ENCODE assay signal across 10 cellular contexts in genomic region chr5:110625376-110625999, GRCh38.
DNase-seq lines count a peak whose midpoint lies in the region; ATAC-seq, FAIRE-seq and TF ChIP-seq lines count a peak whose summit lies in the region.
"Had no signal": no experiment of that assay in that cellular context is flagged by ENCODE, and none has a peak within 500 bp of the region (broad histone marks: within the 10 kb centered on the region; RNA-seq: fewer than 3 reads in every experiment).

No MANE protein-coding gene starts in this region.

- H3K4me3 Mint-ChIP-seq in activated T-helper 2 cell treated with anti-CD3 and anti-CD28 coated beads, Interferon-gamma antibody, Interleukin-2, Interleukin-4, amounts not matched to agents 10 μg/mL and 5 μg/mL and 100 μg/mL, durations not matched to agents 14 hours and 24 hours and 36 hours (ENCODE audit: low read depth): no peak overlapping the region
- H3K4me3 Mint-ChIP-seq: dendritic cell treated with granulocyte-macrophage colony-stimulating factor and Interleukin-4, amounts not matched to agents 40 ng/mL and 50 ng/mL, for 4 days had no signal

- H3K4me1 ChIP-seq in Panc1 (ENCODE audit: control insufficient read depth, insufficient read depth, low read length): no peaks in the 10 kb centered on the region
- H3K4me1 ChIP-seq in small intestine (ENCODE audit: control insufficient read depth in 2 of 2, insufficient read depth in 1 of 2, low read depth in 1 of 2, low read length in 1 of 2): no peaks in the 10 kb centered on the region

- CTCF ChIA-PET in Panc1 (lab: Charles Lee): interaction anchor here (0.5 kb wide), 1 partner anchor 1411 kb away, joined by 3 read pairs; no protein-coding TSS in a partner anchor

- TF ChIP-seq CTCF in AG09319 (IDR thresholded peaks at IDR 0.05; ENCODE audit: low read depth, low read length) (peak; percentile 39), Panc1 (IDR thresholded peaks at IDR 0.05) (peak; percentile 22; the same call in 1 of the 2 replicates)

- intact Hi-C loops in Panc1 (cut with micrococcal nuclease; ENCODE audit: unreplicated experiment): loop anchor here (2.0 kb wide), 1 partner anchor 185 kb away; no protein-coding TSS in a partner anchor
- intact Hi-C loops in activated T-helper 2 cell treated with anti-CD3 and anti-CD28 coated beads, Interferon-gamma antibody, Interleukin-2, Interleukin-4, amounts not matched to agents 10 μg/mL and 5 μg/mL and 100 μg/mL, durations not matched to agents 14 hours and 24 hours and 36 hours (cut with micrococcal nuclease): no loop called here

- DNase-seq in AG09319 (ENCODE audit: extremely low read depth, low read depth) (peak; percentile 1), HCEC 1CT (peak; percentile 52), Panc1 (ENCODE audit: low read depth, low spot score) (no peak), erythroblast (lab: John Stamatoyannopoulos, UW) (peak; percentile 24 to 39), small intestine (peak; percentile 35), kidney glomerular epithelial cell (lab: John Stamatoyannopoulos, UW) (no peak)
- no peak for DNase-seq in activated T-helper 2 cell treated with anti-CD3 and anti-CD28 coated beads, Interferon-gamma antibody, Interleukin-2, Interleukin-4, amounts not matched to agents 10 μg/mL and 5 μg/mL and 100 μg/mL, durations not matched to agents 14 hours and 24 hours and 36 hours (ENCODE audit: low spot score)

- H3K4me1 Mint-ChIP-seq in activated T-helper 2 cell treated with anti-CD3 and anti-CD28 coated beads, Interferon-gamma antibody, Interleukin-2, Interleukin-4, amounts not matched to agents 10 μg/mL and 5 μg/mL and 100 μg/mL, durations not matched to agents 14 hours and 24 hours and 36 hours (ENCODE audit: low read depth): no peaks in the 10 kb centered on the region

- no peaks in the 10 kb centered on the region for H3K9me3 Mint-ChIP-seq in activated T-helper 2 cell treated with anti-CD3 and anti-CD28 coated beads, Interferon-gamma antibody, Interleukin-2, Interleukin-4, amounts not matched to agents 10 μg/mL and 5 μg/mL and 100 μg/mL, durations not matched to agents 14 hours and 24 hours and 36 hours
- H3K9me3 Mint-ChIP-seq: dendritic cell treated with granulocyte-macrophage colony-stimulating factor and Interleukin-4, amounts not matched to agents 40 ng/mL and 50 ng/mL, for 4 days had no signal

- 1 to 3% (median 3%) methylated on average over 2 of the region's 2 CpGs for WGBS in small intestine, 3 donors

- no peak overlapping the region for H3K27ac Mint-ChIP-seq in activated T-helper 2 cell treated with anti-CD3 and anti-CD28 coated beads, Interferon-gamma antibody, Interleukin-2, Interleukin-4, amounts not matched to agents 10 μg/mL and 5 μg/mL and 100 μg/mL, durations not matched to agents 14 hours and 24 hours and 36 hours
- H3K27ac Mint-ChIP-seq: dendritic cell treated with granulocyte-macrophage colony-stimulating factor and Interleukin-4, amounts not matched to agents 40 ng/mL and 50 ng/mL, for 4 days had no signal

- no peaks in the 10 kb centered on the region for H3K9me3 ChIP-seq in Panc1 (ENCODE audit: control insufficient read depth, insufficient read depth, low read depth, low read length)
- no peaks in the 10 kb centered on the region for H3K9me3 ChIP-seq in small intestine (ENCODE audit: control insufficient read depth, low read depth)

- H3K4me3 ChIP-seq in Panc1 (ENCODE audit: low read depth in 2 of 2, low read length in 2 of 2): no peak overlapping the region
- H3K4me3 ChIP-seq in small intestine (ENCODE audit: low read depth in 1 of 2, low read length in 2 of 2): no peak overlapping the region

- no peaks in the 10 kb centered on the region; the same call in 1 of the 2 replicates for H3K27me3 ChIP-seq in Panc1 (ENCODE audit: control insufficient read depth, insufficient read depth, low read length)
- H3K27me3 ChIP-seq in small intestine (ENCODE audit: control insufficient read depth in 2 of 2, insufficient read depth in 2 of 2, low read length in 2 of 2): no peaks in the 10 kb centered on the region

- TF ChIP-seq POLR2A in erythroblast (IDR thresholded peaks at IDR 0.05; ENCODE audit: low read length): no peak

- ATAC-seq in Panc1 (no peak), GM21825 (IDR thresholded peaks at IDR 0.05; ENCODE audit: unreplicated experiment) (no peak)

- peak; percentile 95 for FAIRE-seq in small intestine (lab: Jason Lieb, UNC)
- FAIRE-seq: H1 had no signal

- POLR2A ChIA-PET in Panc1 (lab: Charles Lee): no interaction called here

- in situ Hi-C loops in Panc1 (cut with HindIII; ENCODE audit: low pct_unique_long_range_greater_than_20kb, low sequenced_read_pairs): no loop called here

- H3K36me3 ChIP-seq in Panc1 (ENCODE audit: control insufficient read depth, insufficient read depth, low read length) (no peaks in the 10 kb centered on the region), small intestine (ENCODE audit: control insufficient read depth in 2 of 2, insufficient read depth in 2 of 2, low read length in 2 of 2) (no peaks in the 10 kb centered on the region)

- H3K36me3 Mint-ChIP-seq in activated T-helper 2 cell treated with anti-CD3 and anti-CD28 coated beads, Interferon-gamma antibody, Interleukin-2, Interleukin-4, amounts not matched to agents 10 μg/mL and 5 μg/mL and 100 μg/mL, durations not matched to agents 14 hours and 24 hours and 36 hours (ENCODE audit: low read depth): no peaks in the 10 kb centered on the region

- no peaks in the 10 kb centered on the region for H3K27me3 Mint-ChIP-seq in activated T-helper 2 cell treated with anti-CD3 and anti-CD28 coated beads, Interferon-gamma antibody, Interleukin-2, Interleukin-4, amounts not matched to agents 10 μg/mL and 5 μg/mL and 100 μg/mL, durations not matched to agents 14 hours and 24 hours and 36 hours (ENCODE audit: low read depth)
- H3K27me3 Mint-ChIP-seq: dendritic cell treated with granulocyte-macrophage colony-stimulating factor and Interleukin-4, amounts not matched to agents 40 ng/mL and 50 ng/mL, for 4 days had no signal

- no peak overlapping the region for H3K27ac ChIP-seq in Panc1 (ENCODE audit: low read length)
- H3K27ac ChIP-seq in small intestine (ENCODE audit: low read depth in 1 of 2, low read length in 1 of 2): no peak overlapping the region

- no TSS peak for BruUV-seq in Panc1 (replicated peaks; lab: Mats Ljungman, UMichigan)

Comparison
In these comparisons a context has a peak if more than half of its experiments do, and no peak if none do; other contexts are left out.
1. DNase-seq: peak in AG09319 (single experiment), HCEC 1CT (single experiment), erythroblast (2 of 2) and small intestine (single experiment); none in Panc1 (single experiment), activated T-helper 2 cell treated with anti-CD3 and anti-CD28 coated beads, Interferon-gamma antibody, Interleukin-2, Interleukin-4, amounts not matched to agents 10 μg/mL and 5 μg/mL and 100 μg/mL, durations not matched to agents 14 hours and 24 hours and 36 hours (single experiment) and kidney glomerular epithelial cell (single experiment).